14 cellular contexts compared by ENCODE assay signal in the genomic region with DNA sequence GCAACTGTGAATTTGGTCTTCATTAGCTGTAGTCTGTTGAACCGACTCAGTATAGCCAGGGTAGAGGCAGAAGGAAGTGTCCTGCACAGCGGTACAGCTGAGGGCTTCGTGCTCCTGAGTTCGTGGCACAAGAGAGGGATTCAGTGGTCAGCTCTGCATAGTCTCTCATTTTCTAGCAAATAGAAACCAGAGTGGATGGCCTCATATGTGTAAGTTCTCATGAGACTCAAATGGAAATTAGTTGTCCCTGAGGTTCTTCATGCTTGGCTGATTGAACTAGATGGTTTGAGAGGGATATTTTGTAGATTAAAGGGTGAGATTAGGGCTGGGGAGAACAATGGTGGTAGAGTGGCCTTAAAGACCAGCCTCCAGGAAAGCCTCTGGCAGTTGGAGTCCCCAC. TPM values are rescaled to one million over a fixed set of nuclear protein-coding genes. Genes with fewer than 3 reads are reported as not detected.
A peak's percentile ranks its signal among the peaks of the same experiment; 100 is the strongest.
DNase-seq lines count a peak whose midpoint lies in the region; ATAC-seq and TF ChIP-seq lines count a peak whose summit lies in the region.
"Had no signal": no experiment of that assay in that cellular context is flagged by ENCODE, and none has a peak within 500 bp of the region (broad histone marks: within the 10 kb centered on the region; RNA-seq: fewer than 3 reads in every experiment).

No MANE protein-coding gene starts in this region.

- no peak overlapping the region for H3K4me3 ChIP-seq in psoas muscle

- peaks cover 33% of the 10 kb centered on the region for H3K4me1 Mint-ChIP-seq in activated T-cell treated with anti-CD3 and anti-CD28 coated beads, Interleukin-2, amount 50 U/mL, for 72 hours (ENCODE audit: low read depth)

- H3K9me3 ChIP-seq in psoas muscle: no peaks in the 10 kb centered on the region

- peaks cover 68% of the 10 kb centered on the region for H3K4me1 ChIP-seq in psoas muscle

- H3K9me3 Mint-ChIP-seq in activated T-cell treated with anti-CD3 and anti-CD28 coated beads, Interleukin-2, amount 50 U/mL, for 72 hours: peaks cover 0 to 2% of the 10 kb centered on the region in 2 donors

- no peak overlapping the region for H3K4me3 Mint-ChIP-seq in activated T-cell treated with anti-CD3 and anti-CD28 coated beads, Interleukin-2, amount 50 U/mL, for 72 hours
- H3K4me3 Mint-ChIP-seq: T-helper 1 cell treated with Interleukin-12 subunit alpha and Interleukin-12 subunit beta and Interleukin-4 antibody, amounts not matched to agents 30 μg/mL and 1 μg/mL, for 36 hours had no signal

- intact Hi-C loops in psoas muscle (cut with DNase I): loop anchor here in 1 of 2 donors (5.0 kb wide), 1 partner anchor 47 kb away; no protein-coding TSS in a partner anchor

- WGBS in psoas muscle, 3 donors: 71 to 91% (median 75%) methylated on average over 4 of the region's 4 CpGs

- H3K36me3 ChIP-seq in psoas muscle (ENCODE audit: insufficient read depth in 1 of 2, low read depth in 1 of 2): no peaks in the 10 kb centered on the region

- H3K27ac ChIP-seq in psoas muscle: peak overlapping the region; percentile 86

- no peaks in the 10 kb centered on the region for H3K27me3 Mint-ChIP-seq in activated T-cell treated with anti-CD3 and anti-CD28 coated beads, Interleukin-2, amount 50 U/mL, for 72 hours (ENCODE audit: low read depth)

- ATAC-seq in GM18519 (IDR thresholded peaks at IDR 0.05; ENCODE audit: low FRiP score, unreplicated experiment): peak; percentile 35
- peak; percentile 61 for ATAC-seq in GM21576 (IDR thresholded peaks at IDR 0.05; ENCODE audit: unreplicated experiment)
- ATAC-seq in HG03342 (IDR thresholded peaks at IDR 0.05; ENCODE audit: unreplicated experiment): peak; percentile 56
- peak; percentile 7 to 48 (median 18) for ATAC-seq in psoas muscle
- ATAC-seq in esophagus mucosa: no peak
- ATAC-seq in activated T-cell treated with anti-CD3 and anti-CD28 coated beads, Interleukin-2, amount 50 U/mL, for 72 hours (replicated peaks in 1 of 2): no peak
- ATAC-seq: HCT116, left ventricle myocardium superior had no signal

- H3K27me3 ChIP-seq in psoas muscle (ENCODE audit: insufficient read depth in 3 of 3, low read length in 2 of 3): no peaks in the 10 kb centered on the region

- no peak for TF ChIP-seq CTCF in psoas muscle (IDR thresholded peaks at IDR 0.05)

- peaks cover 12 to 27% of the 10 kb centered on the region in 2 donors for H3K36me3 Mint-ChIP-seq in activated T-cell treated with anti-CD3 and anti-CD28 coated beads, Interleukin-2, amount 50 U/mL, for 72 hours (ENCODE audit: insufficient read depth in 2 of 2)

- no peak for DNase-seq in psoas muscle
- no peak for DNase-seq in NK-92 (lab: John Stamatoyannopoulos, UW; ENCODE audit: unreplicated experiment)
- DNase-seq in activated T-cell treated with anti-CD3 and anti-CD28 coated beads, Interleukin-2, amount 50 U/mL, for 72 hours: no peak
- DNase-seq: activated T-cell treated with anti-CD3 and anti-CD28 coated beads, Interleukin-2, amount 50 U/mL, for 48 hours; caudate nucleus; left ventricle myocardium superior; NCI-H524 treated with DMSO at 0.1 percent for 48 hours; retina had no signal

- no peak overlapping the region for H3K27ac Mint-ChIP-seq in activated T-cell treated with anti-CD3 and anti-CD28 coated beads, Interleukin-2, amount 50 U/mL, for 72 hours
- H3K27ac Mint-ChIP-seq: T-helper 1 cell treated with Interleukin-12 subunit alpha and Interleukin-12 subunit beta and Interleukin-4 antibody, amounts not matched to agents 30 μg/mL and 1 μg/mL, for 36 hours had no signal

RNA-seq across cellular contexts. Expression of gene ARHGEF7, which starts 50.5 kb away (rescaled TPM):
- total RNA-seq in psoas muscle (10 to 100 TPM; 44.1 to 53.6 (median 52.7) TPM), esophagus mucosa (25.6 TPM)
- polyA plus RNA-seq in psoas muscle: 10 to 100 TPM; 21.6 to 46.8 (median 22.3) TPM
- total RNA-seq in activated T-cell treated with anti-CD3 and anti-CD28 coated beads, Interleukin-2, amount 50 U/mL, for 72 hours: 10 to 100 TPM; 55.1 to 64.4 TPM

Comparison
In these comparisons a context has a peak if more than half of its experiments do, and no peak if none do; other contexts are left out.
1. ATAC-seq: peak in GM18519 (single experiment), GM21576 (single experiment), HG03342 (single experiment) and psoas muscle (4 of 4); none in esophagus mucosa (single experiment) and activated T-cell treated with anti-CD3 and anti-CD28 coated beads, Interleukin-2, amount 50 U/mL, for 72 hours (0 of 2).